In genomic region chr1:10064416-10065343, GRCh38 we compare ENCODE assay signal across 16 cellular contexts. TPM values are rescaled to one million over a fixed set of nuclear protein-coding genes. Genes with fewer than 3 reads are reported as not detected.
DNase-seq lines count a peak whose midpoint lies in the region; ATAC-seq and TF ChIP-seq lines count a peak whose summit lies in the region.
"Had no signal": no experiment of that assay in that cellular context is flagged by ENCODE, and none has a peak within 500 bp of the region (broad histone marks: within the 10 kb centered on the region; RNA-seq: fewer than 3 reads in every experiment).

No MANE protein-coding gene starts in this region.

- WGBS in thymus, result 87% methylated on average over 8 of the region's 8 CpGs

- H3K9me3 Mint-ChIP-seq in activated CD8-positive, alpha-beta memory T cell treated with anti-CD3 and anti-CD28 coated beads, Interleukin-2, amount 10 ng/mL, durations not matched to agents 7 days and 5 days (ENCODE audit: low read depth), result no peaks in the 10 kb centered on the region
- H3K9me3 Mint-ChIP-seq: central memory CD8-positive, alpha-beta T cell had no signal

- TF ChIP-seq CTCF in brain microvascular endothelial cell (IDR thresholded peaks at IDR 0.05; ENCODE audit: low read depth, low read length, missing control alignments), result no peak

- no peak for DNase-seq in activated CD8-positive, alpha-beta memory T cell treated with anti-CD3 and anti-CD28 coated beads, Interleukin-2, amount 10 ng/mL, durations not matched to agents 7 days and 5 days
- no peak for DNase-seq in activated CD8-positive, alpha-beta memory T cell treated with anti-CD3 and anti-CD28 coated beads, Interleukin-2, amount 50 U/mL, for 48 hours
- DNase-seq in brain microvascular endothelial cell, result no peak
- no peak for DNase-seq in AG08395 (ENCODE audit: low spot score)
- DNase-seq in AG20443 (ENCODE audit: low spot score), result no peak
- DNase-seq in activated CD4-positive, alpha-beta T cell treated with anti-CD3 and anti-CD28 coated beads for 1 hour, result no peak
- DNase-seq: NCI-H345; stimulated activated CD4-positive, alpha-beta T cell treated with anti-CD3 and anti-CD28 coated beads, Interleukin-4, amount 100 ng/mL, for 1 hour had no signal

- H3K4me1 ChIP-seq in iPS-20b (ENCODE audit: insufficient read depth, low read length), result peaks cover 8% of the 10 kb centered on the region; the same call in 1 of the 2 replicates
- no peaks in the 10 kb centered on the region for H3K4me1 ChIP-seq in thymus (ENCODE audit: control insufficient read depth, insufficient read depth, low read length)
- H3K4me1 ChIP-seq: parathyroid adenoma had no signal

- no peak overlapping the region for H3K4me3 Mint-ChIP-seq in activated CD8-positive, alpha-beta memory T cell treated with anti-CD3 and anti-CD28 coated beads, Interleukin-2, amount 10 ng/mL, durations not matched to agents 7 days and 5 days
- H3K4me3 Mint-ChIP-seq: central memory CD8-positive, alpha-beta T cell had no signal

- in situ Hi-C loops in brain microvascular endothelial cell (cut with HindIII; ENCODE audit: low pct_ligation_motif_present, low sequenced_read_pairs), result no loop called here

- peak; percentile 51 for ATAC-seq in activated CD8-positive, alpha-beta memory T cell treated with anti-CD3 and anti-CD28 coated beads, Interleukin-2, amount 10 ng/mL, durations not matched to agents 7 days and 5 days
- ATAC-seq: activated CD4-positive, CD25-positive, alpha-beta regulatory T cell treated with anti-CD3 and anti-CD28 coated beads, Interleukin-2, amount 50 U/mL, for 24 hours; gastroesophageal sphincter; GM12878; HCT116 had no signal

- no peak overlapping the region for H3K4me3 ChIP-seq in brain microvascular endothelial cell (ENCODE audit: low read depth, low read length)
- H3K4me3 ChIP-seq in iPS-20b (ENCODE audit: low read length), result no peak overlapping the region
- no peak overlapping the region for H3K4me3 ChIP-seq in thymus (ENCODE audit: low read length)
- H3K4me3 ChIP-seq: gastroesophageal sphincter, GM12878 had no signal

- peak overlapping the region; percentile 54 for H3K27ac ChIP-seq in brain microvascular endothelial cell
- H3K27ac ChIP-seq in iPS-20b (ENCODE audit: low read length), result peak overlapping the region; percentile 71
- peak overlapping the region; percentile 62 for H3K27ac ChIP-seq in thymus (ENCODE audit: low read depth)
- H3K27ac ChIP-seq: parathyroid adenoma had no signal

- CTCF ChIA-PET in activated CD8-positive, alpha-beta memory T cell treated with anti-CD3 and anti-CD28 coated beads, Interleukin-2, amount 10 ng/mL, durations not matched to agents 7 days and 5 days (lab: Charles Lee), result no interaction called here

- H3K27me3 ChIP-seq in brain microvascular endothelial cell (replicated peaks) (no peaks in the 10 kb centered on the region), iPS-20b (ENCODE audit: insufficient read depth, low read length) (no peaks in the 10 kb centered on the region), thymus (ENCODE audit: control insufficient read depth, insufficient read depth) (no peaks in the 10 kb centered on the region)
- H3K27me3 ChIP-seq: gastroesophageal sphincter had no signal

- peaks cover 2% of the 10 kb centered on the region for H3K36me3 Mint-ChIP-seq in activated CD8-positive, alpha-beta memory T cell treated with anti-CD3 and anti-CD28 coated beads, Interleukin-2, amount 10 ng/mL, durations not matched to agents 7 days and 5 days

- no peaks in the 10 kb centered on the region for H3K27me3 Mint-ChIP-seq in activated CD8-positive, alpha-beta memory T cell treated with anti-CD3 and anti-CD28 coated beads, Interleukin-2, amount 10 ng/mL, durations not matched to agents 7 days and 5 days
- H3K27me3 Mint-ChIP-seq: central memory CD8-positive, alpha-beta T cell had no signal

- no peak overlapping the region for H3K27ac Mint-ChIP-seq in activated CD8-positive, alpha-beta memory T cell treated with anti-CD3 and anti-CD28 coated beads, Interleukin-2, amount 10 ng/mL, durations not matched to agents 7 days and 5 days

- H3K9me3 ChIP-seq in iPS-20b (ENCODE audit: insufficient read depth, low read depth, low read length) (no peaks in the 10 kb centered on the region), thymus (ENCODE audit: control insufficient read depth) (no peaks in the 10 kb centered on the region)
- H3K9me3 ChIP-seq: gastroesophageal sphincter had no signal

- no peaks in the 10 kb centered on the region for H3K36me3 ChIP-seq in brain microvascular endothelial cell (replicated peaks)
- H3K36me3 ChIP-seq in iPS-20b (ENCODE audit: insufficient read depth, low read depth, low read length), result no peaks in the 10 kb centered on the region
- H3K36me3 ChIP-seq in thymus (ENCODE audit: control insufficient read depth, insufficient read depth), result no peaks in the 10 kb centered on the region

- peak overlapping the region; percentile 4; the same call in 1 of the 2 replicates for H3K9ac ChIP-seq in iPS-20b (ENCODE audit: low read depth, low read length)
- H3K9ac ChIP-seq: parathyroid adenoma had no signal

- H3K4me1 Mint-ChIP-seq in activated CD8-positive, alpha-beta memory T cell treated with anti-CD3 and anti-CD28 coated beads, Interleukin-2, amount 10 ng/mL, durations not matched to agents 7 days and 5 days, result peaks cover 20% of the 10 kb centered on the region

RNA-seq across cellular contexts. Expression of gene UBE4B, which starts 31.9 kb away (rescaled TPM):
- total RNA-seq in activated CD8-positive, alpha-beta memory T cell treated with anti-CD3 and anti-CD28 coated beads, Interleukin-2, amount 10 ng/mL, durations not matched to agents 7 days and 5 days, result 10 to 100 TPM; 28.7 to 30.4 TPM
- polyA plus RNA-seq in thymus, result 20.5 TPM
